Comparison of ENCODE assay signal across 10 cellular contexts in the genomic region with DNA sequence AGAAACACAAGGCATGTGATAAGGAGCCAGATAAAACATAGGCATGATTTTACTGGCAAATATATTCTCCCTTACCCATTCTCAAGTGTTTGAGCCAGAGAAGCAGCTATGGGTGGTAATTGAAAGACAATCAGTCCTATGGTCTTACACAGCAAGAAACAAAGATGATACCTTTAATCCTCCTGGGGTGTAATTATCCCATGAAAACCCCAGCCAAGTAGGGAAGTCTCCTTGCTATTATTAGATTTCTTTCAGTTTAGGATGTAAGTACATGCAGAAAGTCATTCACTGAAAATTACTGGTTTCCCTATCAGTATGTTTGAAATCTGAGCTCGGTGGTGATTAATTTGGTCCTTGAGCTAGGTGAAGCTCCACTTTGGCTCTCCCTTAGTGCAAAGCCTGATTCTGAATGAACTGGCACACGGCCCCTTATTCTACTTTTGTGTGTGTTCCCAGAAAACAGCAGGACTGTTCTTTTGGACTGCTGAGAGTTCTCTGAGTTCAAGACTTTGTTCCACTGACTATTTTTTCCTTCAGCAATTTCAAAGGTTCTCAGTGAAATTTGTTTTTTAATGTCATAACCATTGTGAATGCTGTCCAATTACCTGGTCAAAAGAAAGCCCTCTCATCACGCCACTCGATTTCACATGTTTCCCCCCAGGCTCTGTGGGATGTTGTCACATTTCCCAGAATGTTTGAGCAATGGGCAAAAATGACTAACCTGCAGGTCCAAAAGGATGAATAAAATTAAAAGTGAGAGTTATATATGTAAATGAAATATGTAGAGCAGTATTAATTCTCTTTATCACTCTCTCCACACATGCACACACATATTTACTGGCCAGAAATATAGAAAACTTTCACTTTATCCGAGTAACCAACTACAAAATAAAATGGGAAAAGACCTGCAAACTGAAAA.
A peak's percentile ranks its signal among the peaks of the same experiment; 100 is the strongest.
DNase-seq lines count a peak whose midpoint lies in the region; ATAC-seq and TF ChIP-seq lines count a peak whose summit lies in the region.
"Had no signal": no experiment of that assay in that cellular context is flagged by ENCODE, and none has a peak within 500 bp of the region (broad histone marks: within the 10 kb centered on the region; RNA-seq: fewer than 3 reads in every experiment).

No MANE protein-coding gene starts in this region.

- H3K9me3 ChIP-seq in gastrocnemius medialis (no peaks in the 10 kb centered on the region), upper lobe of right lung (no peaks in the 10 kb centered on the region)

- H4K5ac ChIP-seq in mesendoderm (ENCODE audit: low read length) = no peak overlapping the region

- peak overlapping the region; percentile 54 for H3K27ac ChIP-seq in caudate nucleus (ENCODE audit: low read depth, low read length)
- peak overlapping the region; percentile 30 to 94 (median 76) for H3K27ac ChIP-seq in gastrocnemius medialis
- no peak overlapping the region for H3K27ac ChIP-seq in upper lobe of right lung
- H3K27ac ChIP-seq in mesendoderm (ENCODE audit: low read depth, low read length) = no peak overlapping the region
- H3K27ac ChIP-seq: PC-9 had no signal

- intact Hi-C loops in activated CD8-positive, alpha-beta T cell treated with anti-CD3 and anti-CD28 coated beads for 36 hours (cut with micrococcal nuclease) = no loop called here
- intact Hi-C loops in gastrocnemius medialis (cut with DNase I; ENCODE audit: low total_unique reads) (loop anchor here (10.0 kb wide), 1 partner anchor 79 kb away; no protein-coding TSS in a partner anchor), upper lobe of right lung (cut with DNase I) (no loop called here)

- no peaks in the 10 kb centered on the region for H3K79me2 ChIP-seq in mesendoderm (ENCODE audit: control insufficient read depth, insufficient read depth, low read length)

- CTCF ChIA-PET in activated CD8-positive, alpha-beta T cell treated with anti-CD3 and anti-CD28 coated beads for 36 hours (lab: Charles Lee) = interaction anchor here (2.0 kb wide), 1 partner anchor 40 kb away, joined by 5 read pairs; no protein-coding TSS in a partner anchor
- CTCF ChIA-PET in activated CD8-positive, alpha-beta T cell treated with anti-CD3 and anti-CD28 coated beads, Interleukin-2, amount 10 ng/mL, durations not matched to agents 7 days and 5 days (lab: Charles Lee) = no interaction called here

- no peak overlapping the region for H3K4ac ChIP-seq in mesendoderm (ENCODE audit: low read depth, low read length)

- H2BK120ac ChIP-seq in mesendoderm (ENCODE audit: low read depth, low read length) = no peak overlapping the region

- no CpG with 5 or more reads among the region's 5 CpGs for WGBS in mesendoderm (ENCODE audit: extremely low coverage, insufficient coverage, low lambda C conversion rate)

- in situ Hi-C loops in gastrocnemius medialis (cut with MboI; ENCODE audit: low sequenced_read_pairs in 4 of 4) = no loop called here

- peaks cover 15% of the 10 kb centered on the region for H3K4me1 Mint-ChIP-seq in activated CD8-positive, alpha-beta T cell treated with anti-CD3 and anti-CD28 coated beads for 36 hours (ENCODE audit: low read depth)
- peaks cover 5% of the 10 kb centered on the region for H3K4me1 Mint-ChIP-seq in activated CD8-positive, alpha-beta T cell treated with anti-CD3 and anti-CD28 coated beads, Interleukin-2, amount 10 ng/mL, durations not matched to agents 7 days and 5 days (ENCODE audit: low read depth)

- H4K8ac ChIP-seq in mesendoderm (ENCODE audit: low read depth, low read length) = no peak overlapping the region

- H3K36me3 Mint-ChIP-seq in activated CD8-positive, alpha-beta T cell treated with anti-CD3 and anti-CD28 coated beads for 36 hours (ENCODE audit: low read depth) = no peaks in the 10 kb centered on the region
- H3K36me3 Mint-ChIP-seq in activated CD8-positive, alpha-beta T cell treated with anti-CD3 and anti-CD28 coated beads, Interleukin-2, amount 10 ng/mL, durations not matched to agents 7 days and 5 days (ENCODE audit: low read depth) = no peaks in the 10 kb centered on the region

- TF ChIP-seq CTCF in activated CD8-positive, alpha-beta T cell treated with anti-CD3 and anti-CD28 coated beads for 36 hours (IDR thresholded peaks at IDR 0.05) = no peak
- TF ChIP-seq CTCF in gastrocnemius medialis (IDR thresholded peaks at IDR 0.05 in 4 of 5, conservative IDR thresholded peaks at IDR 0.05 in 1 of 5) (no peak), upper lobe of right lung (IDR thresholded peaks at IDR 0.05) (no peak), foreskin fibroblast (IDR thresholded peaks at IDR 0.05; ENCODE audit: low read depth, low read length) (no peak)

- H2AK5ac ChIP-seq in mesendoderm (ENCODE audit: low read length) = no peak overlapping the region

- H3K27me3 Mint-ChIP-seq in activated CD8-positive, alpha-beta T cell treated with anti-CD3 and anti-CD28 coated beads for 36 hours = peaks cover 16% of the 10 kb centered on the region
- peaks cover 26% of the 10 kb centered on the region for H3K27me3 Mint-ChIP-seq in activated CD8-positive, alpha-beta T cell treated with anti-CD3 and anti-CD28 coated beads, Interleukin-2, amount 10 ng/mL, durations not matched to agents 7 days and 5 days (ENCODE audit: low read depth)

- peak; percentile 24 for ATAC-seq in activated CD8-positive, alpha-beta T cell treated with anti-CD3 and anti-CD28 coated beads for 36 hours
- no peak for ATAC-seq in activated CD8-positive, alpha-beta T cell treated with anti-CD3 and anti-CD28 coated beads, Interleukin-2, amount 10 ng/mL, durations not matched to agents 7 days and 5 days
- ATAC-seq in gastrocnemius medialis (no peak), upper lobe of right lung (no peak)
- ATAC-seq: effector memory CD8-positive, alpha-beta T cell had no signal

- H3K4me1 ChIP-seq in gastrocnemius medialis (peaks cover 45 to 46% of the 10 kb centered on the region in 2 donors), upper lobe of right lung (peaks cover 6% of the 10 kb centered on the region), mesendoderm (ENCODE audit: control insufficient read depth, low read depth, low read length) (no peaks in the 10 kb centered on the region)

- H3K79me1 ChIP-seq in mesendoderm (ENCODE audit: low read length) = no peaks in the 10 kb centered on the region

- no peak for DNase-seq in activated CD8-positive, alpha-beta T cell treated with anti-CD3 and anti-CD28 coated beads for 36 hours
- DNase-seq in activated CD8-positive, alpha-beta T cell treated with anti-CD3 and anti-CD28 coated beads, Interleukin-2, amount 10 ng/mL, durations not matched to agents 7 days and 5 days = no peak
- DNase-seq in NCI-H345 (lab: John Stamatoyannopoulos, UW) = peak; percentile 50
- peak in 5 of 61 donors; percentile 1 to 59 (median 21) for DNase-seq in caudate nucleus (lab: John Stamatoyannopoulos, UW)
- DNase-seq in gastrocnemius medialis = no peak
- no peak for DNase-seq in upper lobe of right lung
- DNase-seq in foreskin fibroblast = no peak
- no peak for DNase-seq in mesendoderm
- DNase-seq: effector memory CD8-positive, alpha-beta T cell; PC-9 had no signal

- H3K27me3 ChIP-seq in gastrocnemius medialis (no peaks in the 10 kb centered on the region), upper lobe of right lung (no peaks in the 10 kb centered on the region), mesendoderm (ENCODE audit: insufficient read depth, low read length, poor library complexity) (no peaks in the 10 kb centered on the region)

- POLR2A ChIA-PET in activated CD8-positive, alpha-beta T cell treated with anti-CD3 and anti-CD28 coated beads for 36 hours (lab: Charles Lee) = no interaction called here
- POLR2A ChIA-PET in activated CD8-positive, alpha-beta T cell treated with anti-CD3 and anti-CD28 coated beads, Interleukin-2, amount 10 ng/mL, durations not matched to agents 7 days and 5 days (lab: Charles Lee) = no interaction called here

- no peak overlapping the region for H2BK5ac ChIP-seq in mesendoderm (ENCODE audit: low read length)

- TF ChIP-seq POLR2A in gastrocnemius medialis (IDR thresholded peaks at IDR 0.05) = no peak

- H3K56ac ChIP-seq in mesendoderm (ENCODE audit: low read length) = no peak overlapping the region

- no peak overlapping the region for H3K23ac ChIP-seq in mesendoderm (ENCODE audit: low read length)

- no peak overlapping the region for H2BK15ac ChIP-seq in mesendoderm (replicated peaks; ENCODE audit: low read depth)

- no peak overlapping the region for H3K18ac ChIP-seq in mesendoderm (ENCODE audit: low read length)

- peak overlapping the region; percentile 50 for H3K27ac Mint-ChIP-seq in activated CD8-positive, alpha-beta T cell treated with anti-CD3 and anti-CD28 coated beads for 36 hours
- H3K27ac Mint-ChIP-seq in activated CD8-positive, alpha-beta T cell treated with anti-CD3 and anti-CD28 coated beads, Interleukin-2, amount 10 ng/mL, durations not matched to agents 7 days and 5 days = no peak overlapping the region
- H3K27ac Mint-ChIP-seq: effector memory CD8-positive, alpha-beta T cell had no signal

- H3K9ac ChIP-seq in mesendoderm (ENCODE audit: low read length) = no peak overlapping the region

- H3K4me3 ChIP-seq in gastrocnemius medialis (no peak overlapping the region), upper lobe of right lung (no peak overlapping the region), foreskin fibroblast (ENCODE audit: low read depth in 1 of 2, low read length in 2 of 2) (no peak overlapping the region), mesendoderm (ENCODE audit: low read length) (no peak overlapping the region)
- H3K4me3 ChIP-seq: PC-9 had no signal

- H3K36me3 ChIP-seq in gastrocnemius medialis = no peaks in the 10 kb centered on the region
- no peaks in the 10 kb centered on the region for H3K36me3 ChIP-seq in upper lobe of right lung
- no peaks in the 10 kb centered on the region for H3K36me3 ChIP-seq in mesendoderm (ENCODE audit: control insufficient read depth, insufficient read depth, low read length)

- no peaks in the 10 kb centered on the region for H3K9me3 Mint-ChIP-seq in activated CD8-positive, alpha-beta T cell treated with anti-CD3 and anti-CD28 coated beads for 36 hours
- H3K9me3 Mint-ChIP-seq in activated CD8-positive, alpha-beta T cell treated with anti-CD3 and anti-CD28 coated beads, Interleukin-2, amount 10 ng/mL, durations not matched to agents 7 days and 5 days (ENCODE audit: insufficient read depth) = no peaks in the 10 kb centered on the region
- H3K9me3 Mint-ChIP-seq: effector memory CD8-positive, alpha-beta T cell had no signal

- H3K4me3 Mint-ChIP-seq in activated CD8-positive, alpha-beta T cell treated with anti-CD3 and anti-CD28 coated beads for 36 hours = no peak overlapping the region
- H3K4me3 Mint-ChIP-seq in activated CD8-positive, alpha-beta T cell treated with anti-CD3 and anti-CD28 coated beads, Interleukin-2, amount 10 ng/mL, durations not matched to agents 7 days and 5 days = no peak overlapping the region
- H3K4me3 Mint-ChIP-seq: effector memory CD8-positive, alpha-beta T cell had no signal

- H3K4me2 ChIP-seq in mesendoderm (ENCODE audit: low read length) = no peak overlapping the region
- H3K4me2 ChIP-seq: PC-9 had no signal

Comparison
In these comparisons a context has a peak if more than half of its experiments do, and no peak if none do; other contexts are left out.
1. H3K27ac ChIP-seq: peak in caudate nucleus (single experiment) and gastrocnemius medialis (4 of 4); none in upper lobe of right lung (single experiment) and mesendoderm (single experiment).